Comparison of ENCODE assay signal across 20 cellular contexts in genomic region chr12:121980892-121981272, GRCh38. TPM values are rescaled to one million over a fixed set of nuclear protein-coding genes. Genes with fewer than 3 reads are reported as not detected.
A peak's percentile ranks its signal among the peaks of the same experiment; 100 is the strongest.
DNase-seq lines count a peak whose midpoint lies in the region; ATAC-seq, FAIRE-seq and TF ChIP-seq lines count a peak whose summit lies in the region.
"Had no signal": no experiment of that assay in that cellular context is flagged by ENCODE, and none has a peak within 500 bp of the region (broad histone marks: within the 10 kb centered on the region; RNA-seq: fewer than 3 reads in every experiment).

No MANE protein-coding gene starts in this region.

- H3K36me3 Mint-ChIP-seq in stimulated activated naive B cell treated with anti-CD40 and anti-IgM and Interleukin-4, amounts not matched to agents 10 μg/mL and 1 μg/mL and 100 μg/mL, for 72 hours, result no peaks in the 10 kb centered on the region
- H3K36me3 Mint-ChIP-seq: CD4-positive, CD25-positive, alpha-beta regulatory T cell had no signal

- H3K9me2 ChIP-seq in OCI-LY1 (ENCODE audit: low read depth, low read length), result no peaks in the 10 kb centered on the region

- in situ Hi-C loops in HepG2 (cut with HindIII; ENCODE audit: extremely low pct_ligation_motif_present, low pct_unique_long_range_greater_than_20kb), result no loop called here
- in situ Hi-C loops in brain microvascular endothelial cell (cut with HindIII; ENCODE audit: low pct_ligation_motif_present, low sequenced_read_pairs), result no loop called here

- no peaks in the 10 kb centered on the region for H3K27me3 Mint-ChIP-seq in stimulated activated naive B cell treated with anti-CD40 and anti-IgM and Interleukin-4, amounts not matched to agents 10 μg/mL and 1 μg/mL and 100 μg/mL, for 72 hours

- peaks cover 0 to 1% of the 10 kb centered on the region in 2 donors for H3K9me3 Mint-ChIP-seq in stimulated activated naive B cell treated with anti-CD40 and anti-IgM and Interleukin-4, amounts not matched to agents 10 μg/mL and 1 μg/mL and 100 μg/mL, for 72 hours
- H3K9me3 Mint-ChIP-seq: CD4-positive, CD25-positive, alpha-beta regulatory T cell had no signal

- 69% methylated on average over 14 of the region's 14 CpGs for WGBS in HepG2 (ENCODE audit: low lambda C conversion rate)
- 91% methylated on average over 7 of the region's 14 CpGs for WGBS in right lobe of liver (ENCODE audit: insufficient coverage, low coverage, low lambda C conversion rate, missing lambda C conversion rate)

- FAIRE-seq in HepG2 (lab: Jason Lieb, UNC), result no peak

- TF ChIP-seq RAD21 in HepG2 (CRISPR knock-in tag; IDR thresholded peaks at IDR 0.05), result no peak

- peaks cover 4% of the 10 kb centered on the region for H3F3A ChIP-seq in OCI-LY1 (ENCODE audit: insufficient read depth, low read length)

- no peaks in the 10 kb centered on the region for H4K20me1 ChIP-seq in HepG2 (ENCODE audit: insufficient read depth, low read length)
- no peaks in the 10 kb centered on the region for H4K20me1 ChIP-seq in OCI-LY1 (ENCODE audit: insufficient read depth, low read length)

- H3K27me3 ChIP-seq in HepG2 (ENCODE audit: control insufficient read depth in 1 of 2, insufficient read depth in 2 of 2, low read length in 2 of 2) (peaks cover 3 to 21% of the 10 kb centered on the region in 2 experiments; a peak in 4 of 5 replicates), right lobe of liver (no peaks in the 10 kb centered on the region), OCI-LY1 (ENCODE audit: insufficient read depth, low read length) (no peaks in the 10 kb centered on the region), brain microvascular endothelial cell (replicated peaks) (no peaks in the 10 kb centered on the region)
- H3K27me3 ChIP-seq: MG63 had no signal

- peak overlapping the region; percentile 75 to 76 for H3K4me3 Mint-ChIP-seq in stimulated activated naive B cell treated with anti-CD40 and anti-IgM and Interleukin-4, amounts not matched to agents 10 μg/mL and 1 μg/mL and 100 μg/mL, for 72 hours
- H3K4me3 Mint-ChIP-seq: CD4-positive, CD25-positive, alpha-beta regulatory T cell had no signal

- POLR2A ChIA-PET in HepG2 (lab: Yijun Ruan, JAX), result no interaction called here

- peak overlapping the region; percentile 95 for H3K27ac Mint-ChIP-seq in stimulated activated naive B cell treated with anti-CD40 and anti-IgM and Interleukin-4, amounts not matched to agents 10 μg/mL and 1 μg/mL and 100 μg/mL, for 72 hours
- H3K27ac Mint-ChIP-seq: CD4-positive, CD25-positive, alpha-beta regulatory T cell had no signal

- no peaks in the 10 kb centered on the region for H3K36me3 ChIP-seq in HepG2 (replicated peaks in 1 of 2; ENCODE audit: control insufficient read depth in 1 of 2, insufficient read depth in 2 of 2, low read length in 2 of 2)
- H3K36me3 ChIP-seq in right lobe of liver, result no peaks in the 10 kb centered on the region
- no peaks in the 10 kb centered on the region for H3K36me3 ChIP-seq in OCI-LY1 (ENCODE audit: insufficient read depth, low read length)
- H3K36me3 ChIP-seq in brain microvascular endothelial cell (replicated peaks), result no peaks in the 10 kb centered on the region
- H3K36me3 ChIP-seq: MG63 had no signal

- peaks cover 38 to 58% of the 10 kb centered on the region in 2 donors for H3K4me1 Mint-ChIP-seq in stimulated activated naive B cell treated with anti-CD40 and anti-IgM and Interleukin-4, amounts not matched to agents 10 μg/mL and 1 μg/mL and 100 μg/mL, for 72 hours

- H3K4me3 ChIP-seq in HepG2 (replicated peaks in 1 of 3; ENCODE audit: insufficient read depth in 1 of 3, low read depth in 2 of 3, low read length in 3 of 3), result no peak overlapping the region
- no peak overlapping the region for H3K4me3 ChIP-seq in right lobe of liver
- H3K4me3 ChIP-seq in OCI-LY1 (ENCODE audit: low read depth, low read length, poor library complexity, severe bottlenecking), result peak overlapping the region; percentile 39
- no peak overlapping the region for H3K4me3 ChIP-seq in brain microvascular endothelial cell (ENCODE audit: low read depth, low read length)
- H3K4me3 ChIP-seq: MG63 had no signal

- DNase-seq in HepG2 (ENCODE audit: low spot score) (no peak), right lobe of liver (no peak), brain microvascular endothelial cell (no peak), hypothalamus (lab: John Stamatoyannopoulos, UW) (no peak), hepatic stellate cell (ENCODE audit: low spot score) (no peak)
- no peak for DNase-seq in stimulated activated naive B cell treated with anti-CD40 and anti-IgM and Interleukin-4, amounts not matched to agents 10 μg/mL and 1 μg/mL and 100 μg/mL, for 72 hours
- DNase-seq: 8988T; CD4-positive, CD25-positive, alpha-beta regulatory T cell; DMS79; HCEC 1CT; MG63; NCI-H1105; NCI-H1694 treated with DMSO at 0.1 percent for 48 hours; NCI-H446 treated with DMSO at 0.1 percent for 48 hours; NCI-H82; SW 1271 had no signal

- CTCF ChIA-PET in HepG2 (lab: Yijun Ruan, JAX; ENCODE audit: low intra/inter-chr PET ratio, low total read pairs), result no interaction called here

- no peak for TF ChIP-seq POLR2A in HepG2 (IDR thresholded peaks at IDR 0.05; ENCODE audit: insufficient read depth in 1 of 2, low read depth in 2 of 2, low read length in 2 of 2)
- TF ChIP-seq POLR2A in right lobe of liver (IDR thresholded peaks at IDR 0.05), result no peak

- no peaks in the 10 kb centered on the region for H3K9me3 ChIP-seq in HepG2 (ENCODE audit: low read length)
- no peaks in the 10 kb centered on the region for H3K9me3 ChIP-seq in right lobe of liver
- H3K9me3 ChIP-seq in OCI-LY1 (ENCODE audit: low read length), result no peaks in the 10 kb centered on the region
- H3K9me3 ChIP-seq: MG63 had no signal

- no peak overlapping the region for H3K4me2 ChIP-seq in HepG2 (ENCODE audit: low read depth, low read length)
- H3K4me2 ChIP-seq in OCI-LY1 (ENCODE audit: low read length), result peak overlapping the region; percentile 54
- H3K4me2 ChIP-seq: KMS-11 had no signal

- no peak for TF ChIP-seq CTCF in HepG2 (CRISPR knock-in tag; IDR thresholded peaks at IDR 0.05)
- TF ChIP-seq CTCF in right lobe of liver (IDR thresholded peaks at IDR 0.05), result no peak
- TF ChIP-seq CTCF in OCI-LY1 (IDR thresholded peaks at IDR 0.05; ENCODE audit: low read length), result no peak
- no peak for TF ChIP-seq CTCF in brain microvascular endothelial cell (IDR thresholded peaks at IDR 0.05; ENCODE audit: low read depth, low read length, missing control alignments)

- BruUV-seq in HepG2 (replicated peaks; lab: Mats Ljungman, UMichigan), result no TSS peak

- TF ChIP-seq EP300 in HepG2 (IDR thresholded peaks at IDR 0.05; ENCODE audit: low read depth in 2 of 2, low read length in 2 of 2) (no peak), HepG2 (CRISPR knock-in tag; IDR thresholded peaks at IDR 0.05; ENCODE audit: borderline replicate concordance) (no peak)

- H3K9ac ChIP-seq in HepG2 (ENCODE audit: insufficient read depth, low read depth, low read length) (no peak overlapping the region), OCI-LY1 (ENCODE audit: low read length) (peak overlapping the region; percentile 66)
- H3K9ac ChIP-seq: KMS-11 had no signal

- no peak overlapping the region for H2AFZ ChIP-seq in HepG2 (ENCODE audit: low read length)
- no peak overlapping the region for H2AFZ ChIP-seq in OCI-LY1 (ENCODE audit: low read length)

- ATAC-seq in HepG2 (0 out of 3 replicates have a peak, but pooled peaks have one; percentile 30), right lobe of liver (no peak), GM21360 (IDR thresholded peaks at IDR 0.05; ENCODE audit: unreplicated experiment) (no peak)
- no peak for ATAC-seq in stimulated activated naive B cell treated with anti-CD40 and anti-IgM and Interleukin-4, amounts not matched to agents 10 μg/mL and 1 μg/mL and 100 μg/mL, for 72 hours (replicated peaks)

- H3K4me1 ChIP-seq in HepG2 (ENCODE audit: insufficient read depth, low read length) (no peaks in the 10 kb centered on the region), right lobe of liver (no peaks in the 10 kb centered on the region), OCI-LY1 (ENCODE audit: insufficient read depth, low read length, severe bottlenecking) (peaks cover 57% of the 10 kb centered on the region)

- H3K27ac ChIP-seq in HepG2 (ENCODE audit: extremely low read length, insufficient read depth, low read length), result no peak overlapping the region
- H3K27ac ChIP-seq in right lobe of liver, result no peak overlapping the region
- peak overlapping the region; percentile 98 for H3K27ac ChIP-seq in OCI-LY1 (ENCODE audit: low read depth, low read length, poor library complexity, severe bottlenecking)
- peak overlapping the region; percentile 16 for H3K27ac ChIP-seq in brain microvascular endothelial cell
- H3K27ac ChIP-seq: HL-60, KMS-11 had no signal

- H3K79me2 ChIP-seq in HepG2 (ENCODE audit: insufficient read depth, low read length) (no peaks in the 10 kb centered on the region), OCI-LY1 (ENCODE audit: insufficient read depth, low read length) (no peaks in the 10 kb centered on the region)

- intact Hi-C loops in HepG2 (cut with micrococcal nuclease; ENCODE audit: unreplicated experiment), result no loop called here
- intact Hi-C loops in right lobe of liver (cut with DNase I), result no loop called here

TF ChIP-seq in HepG2, 621 proteins besides CTCF, POLR2A, EP300 and RAD21 (continues in another document):
- TF ChIP-seq MAFF (IDR thresholded peaks at IDR 0.05; ENCODE audit: low read depth, low read length), result peak; percentile 65

RNA-seq across cellular contexts. Expression of gene BCL7A, which starts 40.8 kb away (rescaled TPM):
- total RNA-seq in HepG2 (2016; rRNA removed; fragmentation: Illumina TruSeq; extraction: Trizol) (6.2 and 6.3 TPM in 2 replicates), right lobe of liver (1 to 10 TPM; 3.5 to 6.4 (median 4.6) TPM)
- 2.2 TPM in 2 replicates for total RNA-seq in HepG2 (2016; cell fraction: cytosol; rRNA removed; fragmentation: Illumina TruSeq; extraction: Trizol; ENCODE audit: low read depth)
- 6.1 and 6.8 TPM in 2 replicates for total RNA-seq in HepG2 (2016; cell fraction: insoluble cytoplasmic fraction; rRNA removed; fragmentation: Illumina TruSeq; extraction: Trizol)
- total RNA-seq in HepG2 (2016; cell fraction: membrane; rRNA removed; fragmentation: Illumina TruSeq; extraction: Trizol), result 3.4 and 3.6 TPM in 2 replicates
- total RNA-seq in HepG2 (2016; cell fraction: nucleus; rRNA removed; fragmentation: Illumina TruSeq; extraction: Trizol), result 3.7 and 4.3 TPM in 2 replicates
- 4.1 and 5.4 TPM in 2 replicates for polyA plus RNA-seq in HepG2 (2011; rRNA removed)
- 4.0 and 4.8 TPM in 2 replicates for polyA plus RNA-seq in HepG2 (2011; cell fraction: cytosol; rRNA removed)
- polyA plus RNA-seq in HepG2 (2011; cell fraction: nucleus; rRNA removed), result 6.8 and 7.1 TPM in 2 replicates
- 2.4 and 5.0 TPM in 2 replicates for polyA plus RNA-seq in HepG2 (2012)
- 0.48 and 0.57 TPM in 2 replicates for polyA plus RNA-seq in HepG2 (2016; cell fraction: cytosol; fragmentation: Illumina TruSeq; extraction: Trizol; ENCODE audit: low read depth)
- 5.6 and 7.4 TPM in 2 replicates for polyA plus RNA-seq in HepG2 (2016; cell fraction: insoluble cytoplasmic fraction; fragmentation: Illumina TruSeq; extraction: Trizol; ENCODE audit: low read depth)
- polyA plus RNA-seq in HepG2 (2016; cell fraction: membrane; fragmentation: Illumina TruSeq; extraction: Trizol; ENCODE audit: low read depth), result 1.6 and 1.7 TPM in 2 replicates
- 7.0 and 8.7 TPM in 2 replicates for polyA plus RNA-seq in HepG2 (2016; cell fraction: nucleus; fragmentation: Illumina TruSeq; extraction: Trizol; ENCODE audit: insufficient read depth, low read depth)
- polyA minus RNA-seq in HepG2 (2011; rRNA and poly(A)+ RNA removed; ENCODE audit: low replicate concordance), result 5.1 and 5.3 TPM in 2 replicates
- 2.1 and 3.2 TPM in 2 replicates for polyA minus RNA-seq in HepG2 (2011; cell fraction: cytosol; rRNA and poly(A)+ RNA removed)
- 3.6 TPM in 2 replicates for polyA minus RNA-seq in HepG2 (2011; cell fraction: nucleus; rRNA and poly(A)+ RNA removed)

Comparison
In these comparisons a context has a peak if more than half of its experiments do, and no peak if none do; other contexts are left out.
1. H3K27ac ChIP-seq: peak in OCI-LY1 (single experiment) and brain microvascular endothelial cell (single experiment); none in HepG2 (single experiment) and right lobe of liver (0 of 3).